ENCODE assay signal across 29 cellular contexts in genomic region chr4:60078984-60079383, GRCh38.
"Had no signal": no experiment of that assay in that cellular context is flagged by ENCODE, and none has a peak within 500 bp of the region (broad histone marks: within the 10 kb centered on the region; RNA-seq: fewer than 3 reads in every experiment).

No MANE protein-coding gene starts in this region.

- H3K4me3 ChIP-seq: neural progenitor cell, ovary, psoas muscle, skin epidermis, smooth muscle cell, spleen, suprapubic skin, testis, tibial artery, transverse colon, upper lobe of right lung, uterus had no signal

- H3K9ac ChIP-seq: neural progenitor cell, parathyroid adenoma had no signal

- DNase-seq: naive thymus-derived CD4-positive, alpha-beta T cell; natural killer cell; occipital lobe; ovary; posterior cingulate gyrus; psoas muscle; right cardiac atrium; spleen; stimulated activated CD4-positive, alpha-beta T cell treated with anti-CD3 and anti-CD28 coated beads, Interleukin-12 subunit alpha, Interleukin-12 subunit beta, amount 100 ng/mL, for 4 hours; stimulated activated CD4-positive, alpha-beta T cell treated with anti-CD3 and anti-CD28 coated beads, Interleukin-1b, Interleukin-23, amount 100 ng/mL, for 48 hours; stimulated activated CD4-positive, alpha-beta T cell treated with anti-CD3 and anti-CD28 coated beads, Interleukin-4, amount 100 ng/mL, for 1 hour; stimulated activated CD4-positive, alpha-beta T cell treated with anti-CD3 and anti-CD28 coated beads, Interleukin-4, amount 100 ng/mL, for 4 hours; stimulated activated CD8-positive, alpha-beta memory T cell treated with anti-CD3 and anti-CD28 coated beads, Interleukin-4, amount 100 ng/mL, for 48 hours; stimulated activated naive CD4-positive, alpha-beta T cell; stimulated activated naive CD8-positive, alpha-beta T cell treated with anti-CD3 and anti-CD28 coated beads, Interleukin-15, amount 100 ng/mL, for 72 hours; stimulated activated naive CD8-positive, alpha-beta T cell treated with anti-CD3 and anti-CD28 coated beads, Interleukin-15, Interleukin-2, amounts not matched to agents 100 U/mL and 50 U/mL, for 24 hours; substantia nigra; testis; tibial artery; transverse colon; upper lobe of right lung; uterus had no signal

- H3K4me1 ChIP-seq: neural progenitor cell, parathyroid adenoma, psoas muscle, spleen, suprapubic skin, testis, tibial artery, transverse colon, upper lobe of right lung, uterus had no signal

- H3K36me3 ChIP-seq: neural progenitor cell, ovary, spleen, suprapubic skin, tibial artery, transverse colon, upper lobe of right lung, uterus had no signal

- H3K4me2 ChIP-seq: neural progenitor cell, smooth muscle cell had no signal

- H3K9me3 ChIP-seq: ovary, psoas muscle, suprapubic skin, testis, tibial artery, transverse colon, upper lobe of right lung, uterus had no signal

- H3K27ac ChIP-seq: neural progenitor cell, ovary, parathyroid adenoma, psoas muscle, skin epidermis, spleen, suprapubic skin, testis, tibial artery, transverse colon, upper lobe of right lung, uterus had no signal

- H3K79me2 ChIP-seq: parathyroid adenoma had no signal

- H2AFZ ChIP-seq: neural progenitor cell, parathyroid adenoma had no signal

- ATAC-seq: naive thymus-derived CD4-positive, alpha-beta T cell; natural killer cell; psoas muscle; right cardiac atrium; sciatic nerve; stimulated activated memory B cell treated with anti-CD40 and anti-IgM and Interleukin-4, amounts not matched to agents 10 μg/mL and 1 μg/mL and 100 μg/mL, for 72 hours; stimulated activated naive CD8-positive, alpha-beta T cell treated with anti-CD3 and anti-CD28 coated beads, Interleukin-15, amount 100 ng/mL, for 72 hours; stimulated activated naive CD8-positive, alpha-beta T cell treated with anti-CD3 and anti-CD28 coated beads, Interleukin-15, Interleukin-2, amounts not matched to agents 100 U/mL and 50 U/mL, for 24 hours; upper lobe of right lung had no signal

- H3K27me3 ChIP-seq: neural progenitor cell, ovary, spleen, suprapubic skin, testis, tibial artery, transverse colon, upper lobe of right lung, uterus had no signal
